Comparison of ENCODE assay signal across 10 cellular contexts in genomic region chr7:74164985-74165456, GRCh38. TPM values are rescaled to one million over a fixed set of nuclear protein-coding genes. Genes with fewer than 3 reads are reported as not detected.
DNase-seq lines count a peak whose midpoint lies in the region; ATAC-seq, FAIRE-seq and TF ChIP-seq lines count a peak whose summit lies in the region.
"Had no signal": no experiment of that assay in that cellular context is flagged by ENCODE, and none has a peak within 500 bp of the region (broad histone marks: within the 10 kb centered on the region; RNA-seq: fewer than 3 reads in every experiment).

No MANE protein-coding gene starts in this region.

- DNase-seq in HepG2 (ENCODE audit: low spot score) (no peak), right lobe of liver (no peak), UCSD-AML1 (lab: John Stamatoyannopoulos, UW; ENCODE audit: unreplicated experiment) (peak; percentile 10), upper lobe of right lung (no peak), midbrain (lab: John Stamatoyannopoulos, UW) (no peak), putamen (ENCODE audit: low spot score) (no peak)
- DNase-seq: activated naive CD8-positive, alpha-beta T cell treated with anti-CD3 and anti-CD28 coated beads, Interleukin-2, amount 10 ng/mL, durations not matched to agents 7 days and 5 days; natural killer cell had no signal

- no peaks in the 10 kb centered on the region for H3K27me3 ChIP-seq in HepG2 (ENCODE audit: control insufficient read depth in 1 of 2, insufficient read depth in 2 of 2, low read length in 2 of 2)
- H3K27me3 ChIP-seq in right lobe of liver, result no peaks in the 10 kb centered on the region
- no peaks in the 10 kb centered on the region for H3K27me3 ChIP-seq in gastroesophageal sphincter
- H3K27me3 ChIP-seq in upper lobe of right lung, result no peaks in the 10 kb centered on the region

- H3K27ac ChIP-seq in HepG2 (ENCODE audit: extremely low read length, insufficient read depth, low read length) (no peak overlapping the region), right lobe of liver (no peak overlapping the region), gastroesophageal sphincter (peak overlapping the region in 2 of 4 donors; percentile 35 to 53), upper lobe of right lung (no peak overlapping the region)

- no peak for FAIRE-seq in HepG2 (lab: Jason Lieb, UNC)

- H3K9me3 ChIP-seq in HepG2 (ENCODE audit: low read length), result no peaks in the 10 kb centered on the region
- no peaks in the 10 kb centered on the region for H3K9me3 ChIP-seq in right lobe of liver
- no peaks in the 10 kb centered on the region for H3K9me3 ChIP-seq in gastroesophageal sphincter
- H3K9me3 ChIP-seq in upper lobe of right lung, result no peaks in the 10 kb centered on the region

- H3K36me3 ChIP-seq in HepG2 (replicated peaks in 1 of 2; ENCODE audit: control insufficient read depth in 1 of 2, insufficient read depth in 2 of 2, low read length in 2 of 2) (no peaks in the 10 kb centered on the region), right lobe of liver (no peaks in the 10 kb centered on the region), gastroesophageal sphincter (no peaks in the 10 kb centered on the region), upper lobe of right lung (no peaks in the 10 kb centered on the region)

- no peak overlapping the region for H3K9ac ChIP-seq in HepG2 (ENCODE audit: insufficient read depth, low read depth, low read length)

- no peaks in the 10 kb centered on the region; the same call in 1 of the 2 replicates for H4K20me1 ChIP-seq in HepG2 (ENCODE audit: insufficient read depth, low read length)

- peak overlapping the region; percentile 57 for H3K4me2 ChIP-seq in HepG2 (ENCODE audit: low read depth, low read length)

- no TSS peak for BruUV-seq in HepG2 (replicated peaks; lab: Mats Ljungman, UMichigan)

- no peak for TF ChIP-seq RAD21 in HepG2 (CRISPR knock-in tag; IDR thresholded peaks at IDR 0.05)

- intact Hi-C loops in HepG2 (cut with micrococcal nuclease; ENCODE audit: unreplicated experiment), result no loop called here
- intact Hi-C loops in right lobe of liver (cut with DNase I), result no loop called here
- intact Hi-C loops in upper lobe of right lung (cut with DNase I), result no loop called here

- CTCF ChIA-PET in HepG2 (lab: Yijun Ruan, JAX; ENCODE audit: low intra/inter-chr PET ratio, low total read pairs), result interaction anchor here (2.9 kb wide), 1 partner anchor 97 kb away, joined by 7 read pairs; no protein-coding TSS in a partner anchor

- TF ChIP-seq EP300 in HepG2 (IDR thresholded peaks at IDR 0.05; ENCODE audit: low read depth in 2 of 2, low read length in 2 of 2), result no peak
- no peak for TF ChIP-seq EP300 in HepG2 (CRISPR knock-in tag; IDR thresholded peaks at IDR 0.05; ENCODE audit: borderline replicate concordance)
- TF ChIP-seq EP300 in gastroesophageal sphincter (IDR thresholded peaks at IDR 0.05), result no peak

- POLR2A ChIA-PET in HepG2 (lab: Yijun Ruan, JAX), result interaction anchor here (1.1 kb wide), 1 partner anchor 9 kb away, joined by 8 read pairs; the partner anchor contains the start of gene EIF4H

- H3K4me1 ChIP-seq in HepG2 (ENCODE audit: insufficient read depth, low read length) (peaks cover 19% of the 10 kb centered on the region), right lobe of liver (no peaks in the 10 kb centered on the region), gastroesophageal sphincter (peaks cover 0 to 15% (median 0%) of the 10 kb centered on the region in 3 donors), upper lobe of right lung (no peaks in the 10 kb centered on the region)

- TF ChIP-seq POLR2A in HepG2 (IDR thresholded peaks at IDR 0.05; ENCODE audit: insufficient read depth in 1 of 2, low read depth in 2 of 2, low read length in 2 of 2), result no peak
- TF ChIP-seq POLR2A in right lobe of liver (IDR thresholded peaks at IDR 0.05), result no peak
- no peak for TF ChIP-seq POLR2A in gastroesophageal sphincter (IDR thresholded peaks at IDR 0.05)

- TF ChIP-seq CTCF in HepG2 (CRISPR knock-in tag; IDR thresholded peaks at IDR 0.05) (peak; percentile 52), right lobe of liver (IDR thresholded peaks at IDR 0.05) (peak in 1 of 4 donors; percentile 9), gastroesophageal sphincter (IDR thresholded peaks at IDR 0.05) (peak in 2 of 4 experiments; percentile 33 to 41), upper lobe of right lung (IDR thresholded peaks at IDR 0.05) (peak; percentile 39)

- 2% methylated on average over 7 of the region's 7 CpGs for whole genome bisulfite sequencing in HepG2 (ENCODE audit: low lambda C conversion rate)
- WGBS in right lobe of liver (ENCODE audit: insufficient coverage, low coverage, low lambda C conversion rate, missing lambda C conversion rate), result 38% methylated on average over 6 of the region's 7 CpGs
- WGBS in gastroesophageal sphincter (ENCODE audit: low coverage in 1 of 2), 2 donors, result 10 to 15% methylated on average over 7 of the region's 7 CpGs

- H2AFZ ChIP-seq in HepG2 (ENCODE audit: low read length), result no peak overlapping the region

- H3K4me3 ChIP-seq in HepG2 (replicated peaks in 1 of 3; ENCODE audit: insufficient read depth in 1 of 3, low read depth in 2 of 3, low read length in 3 of 3) (no peak overlapping the region), right lobe of liver (no peak overlapping the region), gastroesophageal sphincter (no peak overlapping the region), upper lobe of right lung (no peak overlapping the region)

- no peaks in the 10 kb centered on the region for H3K79me2 ChIP-seq in HepG2 (ENCODE audit: insufficient read depth, low read length)

- no peak; the same call in 1 of the 3 replicates for ATAC-seq in HepG2
- no peak for ATAC-seq in right lobe of liver
- ATAC-seq in gastroesophageal sphincter, result peak; percentile 19
- no peak for ATAC-seq in upper lobe of right lung
- ATAC-seq in GM18868 (IDR thresholded peaks at IDR 0.05; ENCODE audit: unreplicated experiment), result no peak
- ATAC-seq: natural killer cell had no signal

- in situ Hi-C loops in HepG2 (cut with HindIII; ENCODE audit: extremely low pct_ligation_motif_present, low pct_unique_long_range_greater_than_20kb), result no loop called here

RNA-seq across cellular contexts. Expression of gene EIF4H, which starts 9.1 kb away (rescaled TPM):
- total RNA-seq in HepG2 (2016; rRNA removed; fragmentation: Illumina TruSeq; extraction: Trizol), result 321 and 356 TPM in 2 replicates
- total RNA-seq in HepG2 (2016; cell fraction: cytosol; rRNA removed; fragmentation: Illumina TruSeq; extraction: Trizol; ENCODE audit: low read depth), result 23.2 and 29.3 TPM in 2 replicates
- total RNA-seq in HepG2 (2016; cell fraction: insoluble cytoplasmic fraction; rRNA removed; fragmentation: Illumina TruSeq; extraction: Trizol), result 329 and 330 TPM in 2 replicates
- 89.4 and 96.4 TPM in 2 replicates for total RNA-seq in HepG2 (2016; cell fraction: membrane; rRNA removed; fragmentation: Illumina TruSeq; extraction: Trizol)
- total RNA-seq in HepG2 (2016; cell fraction: nucleus; rRNA removed; fragmentation: Illumina TruSeq; extraction: Trizol), result 126 and 145 TPM in 2 replicates
- 200 and 232 TPM in 2 replicates for polyA plus RNA-seq in HepG2 (2011; rRNA removed)
- polyA plus RNA-seq in HepG2 (2011; cell fraction: cytosol; rRNA removed), result 246 and 252 TPM in 2 replicates
- 96.2 and 102 TPM in 2 replicates for polyA plus RNA-seq in HepG2 (2011; cell fraction: nucleus; rRNA removed)
- 170 and 183 TPM in 2 replicates for polyA plus RNA-seq in HepG2 (2012)
- polyA plus RNA-seq in HepG2 (2016; cell fraction: cytosol; fragmentation: Illumina TruSeq; extraction: Trizol; ENCODE audit: low read depth), result 19.6 and 20.9 TPM in 2 replicates
- polyA plus RNA-seq in HepG2 (2016; cell fraction: insoluble cytoplasmic fraction; fragmentation: Illumina TruSeq; extraction: Trizol; ENCODE audit: low read depth), result 319 and 333 TPM in 2 replicates
- 53.6 and 62.6 TPM in 2 replicates for polyA plus RNA-seq in HepG2 (2016; cell fraction: membrane; fragmentation: Illumina TruSeq; extraction: Trizol; ENCODE audit: low read depth)
- polyA plus RNA-seq in HepG2 (2016; cell fraction: nucleus; fragmentation: Illumina TruSeq; extraction: Trizol; ENCODE audit: insufficient read depth, low read depth), result 181 and 191 TPM in 2 replicates
- 265 and 269 TPM in 2 replicates for polyA minus RNA-seq in HepG2 (2011; rRNA and poly(A)+ RNA removed; ENCODE audit: low replicate concordance)
- polyA minus RNA-seq in HepG2 (2011; cell fraction: cytosol; rRNA and poly(A)+ RNA removed), result 130 and 142 TPM in 2 replicates
- 82.8 and 86.5 TPM in 2 replicates for polyA minus RNA-seq in HepG2 (2011; cell fraction: nucleus; rRNA and poly(A)+ RNA removed)
- total RNA-seq in right lobe of liver, result 100 to 1,000 TPM; 117 to 128 (median 118) TPM
- 100 to 1,000 TPM; 291 to 344 (median 322) TPM for total RNA-seq in gastroesophageal sphincter
- 218 TPM for total RNA-seq in upper lobe of right lung

RNA-seq across cellular contexts. Expression of gene LAT2, which starts 44.8 kb away (rescaled TPM):
- total RNA-seq in HepG2 (2016; rRNA removed; fragmentation: Illumina TruSeq; extraction: Trizol) (0.83 and 1.00 TPM in 2 replicates), right lobe of liver (10 to 100 TPM in 1 of 6 experiments, 1 to 10 TPM in 5; 3.8 to 10.6 (median 6.6) TPM), gastroesophageal sphincter (1 to 10 TPM; 2.8 to 8.2 (median 4.8) TPM), upper lobe of right lung (47.0 TPM)
- total RNA-seq in HepG2 (2016; cell fraction: cytosol; rRNA removed; fragmentation: Illumina TruSeq; extraction: Trizol; ENCODE audit: low read depth), result 0.18 and 0.20 TPM in 2 replicates
- 0.93 and 0.97 TPM in 2 replicates for total RNA-seq in HepG2 (2016; cell fraction: insoluble cytoplasmic fraction; rRNA removed; fragmentation: Illumina TruSeq; extraction: Trizol)
- 0.31 and 0.43 TPM in 2 replicates for total RNA-seq in HepG2 (2016; cell fraction: membrane; rRNA removed; fragmentation: Illumina TruSeq; extraction: Trizol)
- total RNA-seq in HepG2 (2016; cell fraction: nucleus; rRNA removed; fragmentation: Illumina TruSeq; extraction: Trizol), result 0.44 and 0.78 TPM in 2 replicates
- 0.75 and 0.95 TPM in 2 replicates for polyA plus RNA-seq in HepG2 (2011; rRNA removed)
- 0.67 and 0.77 TPM in 2 replicates for polyA plus RNA-seq in HepG2 (2011; cell fraction: cytosol; rRNA removed)
- polyA plus RNA-seq in HepG2 (2011; cell fraction: nucleus; rRNA removed), result 0.90 and 1.1 TPM in 2 replicates
- 0.32 and 0.43 TPM in 2 replicates for polyA plus RNA-seq in HepG2 (2012)
- 0.17 and 0.32 TPM in 2 replicates for polyA plus RNA-seq in HepG2 (2016; cell fraction: cytosol; fragmentation: Illumina TruSeq; extraction: Trizol; ENCODE audit: low read depth)
- polyA plus RNA-seq in HepG2 (2016; cell fraction: insoluble cytoplasmic fraction; fragmentation: Illumina TruSeq; extraction: Trizol; ENCODE audit: low read depth), result 0.59 and 1.4 TPM in 2 replicates
- 0.66 and 0.90 TPM in 2 replicates for polyA plus RNA-seq in HepG2 (2016; cell fraction: membrane; fragmentation: Illumina TruSeq; extraction: Trizol; ENCODE audit: low read depth)
- polyA plus RNA-seq in HepG2 (2016; cell fraction: nucleus; fragmentation: Illumina TruSeq; extraction: Trizol; ENCODE audit: insufficient read depth, low read depth), result 0.67 and 2.3 TPM in 2 replicates
- 0.62 and 1.2 TPM in 2 replicates for polyA minus RNA-seq in HepG2 (2011; rRNA and poly(A)+ RNA removed; ENCODE audit: low replicate concordance)
- polyA minus RNA-seq in HepG2 (2011; cell fraction: cytosol; rRNA and poly(A)+ RNA removed), result not detected in 2 replicates
- polyA minus RNA-seq in HepG2 (2011; cell fraction: nucleus; rRNA and poly(A)+ RNA removed), result 0.25 TPM in 1 of 2 replicates, not detected in the other
